ENCODE assay signal across 1 cellular context in the genomic region with DNA sequence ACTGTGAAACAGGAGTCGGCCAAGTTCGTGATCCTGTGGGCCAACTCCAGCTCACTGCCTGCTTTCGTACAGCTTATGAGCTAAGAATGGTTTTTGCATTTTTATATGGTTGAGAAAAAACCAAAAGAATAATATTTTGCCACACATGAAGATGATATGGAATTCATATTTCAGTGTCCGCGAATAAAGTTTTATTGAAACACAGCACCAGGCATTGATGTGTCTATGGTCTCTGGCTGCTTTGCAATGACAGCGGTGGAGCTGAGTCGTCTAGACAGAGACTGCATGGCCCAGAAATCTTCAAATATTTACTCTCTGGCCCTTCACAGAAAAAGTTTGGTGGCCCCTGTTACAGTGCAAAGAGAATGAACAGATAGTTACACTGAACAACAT.
TF ChIP-seq lines count a peak whose summit lies in the region.

No MANE protein-coding gene starts in this region.

TF ChIP-seq in HepG2, 621 proteins besides CTCF, POLR2A, EP300 and RAD21 (continued from another document):
- TF ChIP-seq, protein P1, sequence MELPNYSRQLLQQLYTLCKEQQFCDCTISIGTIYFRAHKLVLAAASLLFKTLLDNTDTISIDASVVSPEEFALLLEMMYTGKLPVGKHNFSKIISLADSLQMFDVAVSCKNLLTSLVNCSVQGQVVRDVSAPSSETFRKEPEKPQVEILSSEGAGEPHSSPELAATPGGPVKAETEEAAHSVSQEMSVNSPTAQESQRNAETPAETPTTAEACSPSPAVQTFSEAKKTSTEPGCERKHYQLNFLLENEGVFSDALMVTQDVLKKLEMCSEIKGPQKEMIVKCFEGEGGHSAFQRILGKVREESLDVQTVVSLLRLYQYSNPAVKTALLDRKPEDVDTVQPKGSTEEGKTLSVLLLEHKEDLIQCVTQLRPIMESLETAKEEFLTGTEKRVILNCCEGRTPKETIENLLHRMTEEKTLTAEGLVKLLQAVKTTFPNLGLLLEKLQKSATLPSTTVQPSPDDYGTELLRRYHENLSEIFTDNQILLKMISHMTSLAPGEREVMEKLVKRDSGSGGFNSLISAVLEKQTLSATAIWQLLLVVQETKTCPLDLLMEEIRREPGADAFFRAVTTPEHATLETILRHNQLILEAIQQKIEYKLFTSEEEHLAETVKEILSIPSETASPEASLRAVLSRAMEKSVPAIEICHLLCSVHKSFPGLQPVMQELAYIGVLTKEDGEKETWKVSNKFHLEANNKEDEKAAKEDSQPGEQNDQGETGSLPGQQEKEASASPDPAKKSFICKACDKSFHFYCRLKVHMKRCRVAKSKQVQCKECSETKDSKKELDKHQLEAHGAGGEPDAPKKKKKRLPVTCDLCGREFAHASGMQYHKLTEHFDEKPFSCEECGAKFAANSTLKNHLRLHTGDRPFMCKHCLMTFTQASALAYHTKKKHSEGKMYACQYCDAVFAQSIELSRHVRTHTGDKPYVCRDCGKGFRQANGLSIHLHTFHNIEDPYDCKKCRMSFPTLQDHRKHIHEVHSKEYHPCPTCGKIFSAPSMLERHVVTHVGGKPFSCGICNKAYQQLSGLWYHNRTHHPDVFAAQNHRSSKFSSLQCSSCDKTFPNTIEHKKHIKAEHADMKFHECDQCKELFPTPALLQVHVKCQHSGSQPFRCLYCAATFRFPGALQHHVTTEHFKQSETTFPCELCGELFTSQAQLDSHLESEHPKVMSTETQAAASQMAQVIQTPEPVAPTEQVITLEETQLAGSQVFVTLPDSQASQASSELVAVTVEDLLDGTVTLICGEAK (IDR thresholded peaks at IDR 0.05): peak; percentile 59; the same call in 1 of the 2 replicates
- TF ChIP-seq, protein P1 (CRISPR knock-in tag; IDR thresholded peaks at IDR 0.05): peak; percentile 98
TF ChIP-seq in HepG2: peak in this region for 1.
